Comparison of ENCODE assay signal across 36 cellular contexts in the genomic region with DNA sequence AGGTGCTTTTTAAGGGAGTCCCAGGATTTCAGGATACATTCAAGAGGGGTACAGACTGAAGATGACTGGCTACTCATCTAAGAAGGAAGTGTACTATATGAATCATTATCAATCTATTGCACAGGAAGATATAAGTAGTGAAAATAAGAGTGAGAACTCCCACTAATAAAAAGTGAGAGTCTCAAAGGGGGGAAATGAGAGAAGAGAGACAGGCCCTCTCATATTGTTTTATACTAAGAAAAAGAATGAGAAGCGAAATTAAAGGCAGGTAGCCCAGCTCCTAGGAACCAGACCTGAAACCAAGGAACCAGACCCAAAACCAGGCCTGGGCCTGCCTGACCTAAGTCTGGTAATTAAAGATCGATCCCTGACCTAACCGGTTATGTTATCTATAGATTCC. TPM values are rescaled to one million over a fixed set of nuclear protein-coding genes. Genes with fewer than 3 reads are reported as not detected.
"Had no signal": no experiment of that assay in that cellular context is flagged by ENCODE, and none has a peak within 500 bp of the region (broad histone marks: within the 10 kb centered on the region; RNA-seq: fewer than 3 reads in every experiment).

No MANE protein-coding gene starts in this region.

- H3K27ac Mint-ChIP-seq: activated B cell treated with CpG ODN at 0.5 μM for 24 hours; activated CD4-positive, alpha-beta memory T cell treated with anti-CD3 and anti-CD28 coated beads for 36 hours; activated CD4-positive, alpha-beta T cell treated with anti-CD3 and anti-CD28 coated beads, Interleukin-2, amount 10 ng/mL, durations not matched to agents 24 days and 14 days; activated CD8-positive, alpha-beta T cell treated with anti-CD3 and anti-CD28 coated beads for 36 hours; activated naive CD4-positive, alpha-beta T cell treated with anti-CD3 and anti-CD28 coated beads for 36 hours; activated naive CD8-positive, alpha-beta T cell treated with anti-CD3 and anti-CD28 coated beads, Interleukin-2, amount 10 ng/mL, durations not matched to agents 7 days and 5 days; activated T-cell treated with anti-CD3 and anti-CD28 coated beads, Interleukin-2, amount 50 U/mL, for 72 hours; activated T-helper 1 cell treated with anti-CD3 and anti-CD28 coated beads, Interleukin-12 subunit alpha, Interleukin-12 subunit beta, Interleukin-2, Interleukin-4 antibody, amounts not matched to agents 30 ng/mL and 10 ng/mL and 1 ng/mL, durations not matched to agents 14 hours and 24 hours and 36 hours; T-helper 1 cell treated with Interleukin-12 subunit alpha and Interleukin-12 subunit beta and Interleukin-4 antibody, amounts not matched to agents 30 μg/mL and 1 μg/mL, for 36 hours; T-helper 2 cell treated with Interferon-gamma antibody and Interleukin-4, amounts not matched to agents 5 μg/mL and 100 μg/mL, for 36 hours had no signal

- DNase-seq: activated B cell treated with CpG ODN at 0.5 μM for 24 hours; activated CD4-positive, alpha-beta memory T cell treated with anti-CD3 and anti-CD28 coated beads for 36 hours; activated CD4-positive, alpha-beta T cell treated with anti-CD3 and anti-CD28 coated beads for 4 hours; activated CD4-positive, alpha-beta T cell treated with anti-CD3 and anti-CD28 coated beads, Interleukin-2, amount 10 ng/mL, durations not matched to agents 24 days and 14 days; activated CD4-positive, alpha-beta T cell treated with anti-CD3 and anti-CD28 coated beads, Interleukin-2, amount 50 U/mL, for 1 hour; activated CD4-positive, alpha-beta T cell treated with anti-CD3 and anti-CD28 coated beads, Interleukin-2, amount 50 U/mL, for 4 hours; activated CD4-positive, CD25-positive, alpha-beta regulatory T cell treated with anti-CD3 and anti-CD28 coated beads, Interleukin-2, amount 50 U/mL, for 72 hours; activated CD8-positive, alpha-beta memory T cell treated with anti-CD3 and anti-CD28 coated beads, Interleukin-2, amount 50 U/mL, for 4 hours; activated CD8-positive, alpha-beta T cell treated with anti-CD3 and anti-CD28 coated beads for 36 hours; activated effector memory CD4-positive, alpha-beta T cell treated with anti-CD3 and anti-CD28 coated beads, Interleukin-2, amount 50 U/mL, for 16 hours; activated gamma-delta T cell treated with Interleukin-2 at 50 U/mL for 16 hours; activated naive CD4-positive, alpha-beta T cell; activated naive CD4-positive, alpha-beta T cell treated with anti-CD3 and anti-CD28 coated beads for 36 hours; activated naive CD4-positive, alpha-beta T cell treated with anti-CD3 and anti-CD28 coated beads, Interleukin-2, amount 50 U/mL, for 16 hours; activated naive CD8-positive, alpha-beta T cell treated with anti-CD3 and anti-CD28 coated beads, Interleukin-2, amount 10 ng/mL, durations not matched to agents 7 days and 5 days; activated T-cell treated with anti-CD3 and anti-CD28 coated beads for 4 hours; activated T-cell treated with anti-CD3 and anti-CD28 coated beads, Interleukin-2, amount 50 U/mL, for 1 hour; activated T-cell treated with anti-CD3 and anti-CD28 coated beads, Interleukin-2, amount 50 U/mL, for 4 hours; activated T-cell treated with anti-CD3 and anti-CD28 coated beads, Interleukin-2, amount 50 U/mL, for 72 hours; adrenal gland; amniotic stem cell; aorta; body of pancreas; brain microvascular endothelial cell; central memory CD4-positive, alpha-beta T cell; T-helper 1 cell; T-helper 2 cell; T-helper 9 cell had no signal

- H3K9me3 ChIP-seq: adrenal gland had no signal

- H3K4me1 ChIP-seq: adrenal gland, body of pancreas, breast epithelium had no signal

- H3K27me3 ChIP-seq: adrenal gland, body of pancreas, brain microvascular endothelial cell, breast epithelium had no signal

- H3K27ac ChIP-seq: adrenal gland, body of pancreas, brain microvascular endothelial cell, breast epithelium, VCaP had no signal

- H3K36me3 ChIP-seq: adrenal gland, brain microvascular endothelial cell, breast epithelium had no signal

- H3K4me3 ChIP-seq: adrenal gland, body of pancreas, breast epithelium had no signal

- ATAC-seq: activated CD8-positive, alpha-beta T cell treated with anti-CD3 and anti-CD28 coated beads for 36 hours; activated naive CD4-positive, alpha-beta T cell treated with anti-CD3 and anti-CD28 coated beads, Interleukin-2, amount 50 U/mL, for 72 hours; activated T-cell treated with anti-CD3 and anti-CD28 coated beads, Interleukin-2, amount 50 U/mL, for 4 hours; activated T-cell treated with anti-CD3 and anti-CD28 coated beads, Interleukin-2, amount 50 U/mL, for 72 hours; activated T-helper 17 cell treated with anti-CD3 and anti-CD28 coated beads, Interleukin-2, amount 50 U/mL, for 72 hours; body of pancreas had no signal

- H3K4me1 Mint-ChIP-seq: activated B cell treated with CpG ODN at 0.5 μM for 24 hours had no signal

- H3K27me3 Mint-ChIP-seq: activated B cell treated with CpG ODN at 0.5 μM for 24 hours; activated CD4-positive, alpha-beta memory T cell treated with anti-CD3 and anti-CD28 coated beads for 36 hours; activated CD4-positive, alpha-beta T cell treated with anti-CD3 and anti-CD28 coated beads, Interleukin-2, amount 10 ng/mL, durations not matched to agents 24 days and 14 days; activated CD8-positive, alpha-beta T cell treated with anti-CD3 and anti-CD28 coated beads for 36 hours; activated naive CD8-positive, alpha-beta T cell treated with anti-CD3 and anti-CD28 coated beads, Interleukin-2, amount 10 ng/mL, durations not matched to agents 7 days and 5 days; activated T-helper 17 cell treated with anti-CD3 and anti-CD28 coated beads, Interleukin-2, amount 50 U/mL, for 72 hours had no signal

- H3K4me3 Mint-ChIP-seq: activated B cell treated with CpG ODN at 0.5 μM for 24 hours; activated CD4-positive, alpha-beta memory T cell treated with anti-CD3 and anti-CD28 coated beads for 36 hours; activated CD4-positive, alpha-beta T cell treated with anti-CD3 and anti-CD28 coated beads, Interleukin-2, amount 10 ng/mL, durations not matched to agents 24 days and 14 days; activated CD8-positive, alpha-beta T cell treated with anti-CD3 and anti-CD28 coated beads for 36 hours; activated naive CD4-positive, alpha-beta T cell treated with anti-CD3 and anti-CD28 coated beads for 36 hours; activated naive CD8-positive, alpha-beta T cell treated with anti-CD3 and anti-CD28 coated beads, Interleukin-2, amount 10 ng/mL, durations not matched to agents 7 days and 5 days; activated T-cell treated with anti-CD3 and anti-CD28 coated beads, Interleukin-2, amount 50 U/mL, for 4 hours; activated T-cell treated with anti-CD3 and anti-CD28 coated beads, Interleukin-2, amount 50 U/mL, for 72 hours; activated T-helper 1 cell treated with anti-CD3 and anti-CD28 coated beads, Interleukin-12 subunit alpha, Interleukin-12 subunit beta, Interleukin-2, Interleukin-4 antibody, amounts not matched to agents 30 ng/mL and 10 ng/mL and 1 ng/mL, durations not matched to agents 14 hours and 24 hours and 36 hours; activated T-helper 17 cell treated with anti-CD3 and anti-CD28 coated beads, Interleukin-2, amount 50 U/mL, for 72 hours; T-helper 1 cell treated with Interleukin-12 subunit alpha and Interleukin-12 subunit beta and Interleukin-4 antibody, amounts not matched to agents 30 μg/mL and 1 μg/mL, for 36 hours; T-helper 2 cell treated with Interferon-gamma antibody and Interleukin-4, amounts not matched to agents 5 μg/mL and 100 μg/mL, for 36 hours had no signal

RNA-seq across cellular contexts. Expression of gene TESPA1, which starts 54.6 kb away (rescaled TPM):
- total RNA-seq: body of pancreas, cerebellum had no signal
